18 cellular contexts compared by ENCODE assay signal in the genomic region with DNA sequence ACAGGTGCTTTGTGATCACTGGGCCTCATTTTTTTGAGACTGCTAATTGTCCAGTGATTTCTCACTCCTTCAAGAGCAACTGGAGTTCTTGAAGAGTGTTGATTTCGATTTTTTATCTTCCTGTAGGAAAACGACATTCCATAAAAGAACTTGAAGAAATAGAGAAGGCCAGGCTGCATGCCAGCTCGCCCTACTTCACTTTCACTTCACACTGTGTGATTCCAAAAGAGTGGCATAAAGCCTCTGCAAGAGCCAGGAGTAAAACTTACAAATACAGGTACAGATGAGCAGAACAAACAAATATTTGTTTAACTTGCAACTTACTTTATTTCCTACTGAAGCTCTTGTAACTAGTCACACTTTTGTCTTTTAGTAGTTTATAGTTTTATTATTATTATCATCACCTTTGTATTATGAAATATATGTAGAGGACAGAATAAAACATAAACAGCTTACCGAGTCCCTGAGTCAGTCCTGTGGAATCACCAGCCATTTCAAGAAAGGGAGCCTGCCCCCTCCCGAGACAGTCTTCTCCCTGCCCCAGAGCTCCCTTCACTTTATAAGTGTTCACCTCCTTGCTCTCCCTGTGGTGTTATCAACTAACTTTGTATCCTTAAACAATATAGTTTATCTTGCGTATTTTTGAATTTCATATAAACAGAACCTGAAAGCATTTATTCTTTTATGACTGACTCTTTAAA. TPM values are rescaled to one million over a fixed set of nuclear protein-coding genes. Genes with fewer than 3 reads are reported as not detected.
DNase-seq lines count a peak whose midpoint lies in the region; ATAC-seq and TF ChIP-seq lines count a peak whose summit lies in the region.
"Had no signal": no experiment of that assay in that cellular context is flagged by ENCODE, and none has a peak within 500 bp of the region (broad histone marks: within the 10 kb centered on the region; RNA-seq: fewer than 3 reads in every experiment).

No MANE protein-coding gene starts in this region.

- H3K36me3 ChIP-seq in mammary epithelial cell (ENCODE audit: insufficient read depth, low read length) (no peaks in the 10 kb centered on the region), breast epithelium (no peaks in the 10 kb centered on the region), PC-9 (ENCODE audit: low read depth) (no peaks in the 10 kb centered on the region), upper lobe of right lung (no peaks in the 10 kb centered on the region)

- H4K20me1 ChIP-seq in mammary epithelial cell (ENCODE audit: insufficient read depth, low read length) (no peaks in the 10 kb centered on the region), PC-9 (ENCODE audit: insufficient read depth) (no peaks in the 10 kb centered on the region)

- H3K9me3 Mint-ChIP-seq in stimulated activated effector memory CD8-positive, alpha-beta T cell treated with anti-CD3 and anti-CD28 coated beads, Interleukin-12 subunit alpha, Interleukin-12 subunit beta, amount 100 ng/mL, for 72 hours, result no peaks in the 10 kb centered on the region

- WGBS in mammary epithelial cell (ENCODE audit: low coverage, missing lambda C conversion rate), result 45% methylated on average over 6 of the region's 6 CpGs

- H3K36me3 Mint-ChIP-seq in stimulated activated effector memory CD8-positive, alpha-beta T cell treated with anti-CD3 and anti-CD28 coated beads, Interleukin-12 subunit alpha, Interleukin-12 subunit beta, amount 100 ng/mL, for 72 hours, result no peaks in the 10 kb centered on the region

- CTCF ChIA-PET in mammary epithelial cell (lab: Charles Lee; ENCODE audit: low non-redundant PET) (no interaction called here), PC-9 (lab: Charles Lee) (no interaction called here)

- no peak overlapping the region for H3K27ac Mint-ChIP-seq in stimulated activated effector memory CD8-positive, alpha-beta T cell treated with anti-CD3 and anti-CD28 coated beads, Interleukin-12 subunit alpha, Interleukin-12 subunit beta, amount 100 ng/mL, for 72 hours

- no peak overlapping the region for H3K9ac ChIP-seq in mammary epithelial cell (ENCODE audit: insufficient read depth, low read length)
- H3K9ac ChIP-seq: KMS-11 had no signal

- H3K4me1 ChIP-seq in mammary epithelial cell (ENCODE audit: insufficient read depth, low read length), result no peaks in the 10 kb centered on the region
- H3K4me1 ChIP-seq in breast epithelium, result no peaks in the 10 kb centered on the region
- H3K4me1 ChIP-seq in PC-9 (replicated peaks; ENCODE audit: insufficient read depth), result no peaks in the 10 kb centered on the region
- H3K4me1 ChIP-seq in upper lobe of right lung, result no peaks in the 10 kb centered on the region

- no peak for TF ChIP-seq POLR2A in breast epithelium (IDR thresholded peaks at IDR 0.05)

- BruUV-seq in mammary epithelial cell (replicated peaks; lab: Mats Ljungman, UMichigan), result no TSS peak
- BruUV-seq in PC-9 (replicated peaks; lab: Mats Ljungman, UMichigan), result no TSS peak

- POLR2A ChIA-PET in PC-9 (lab: Charles Lee; ENCODE audit: unreplicated experiment), result interaction anchor here (0.5 kb wide), 1 partner anchor 75 kb away, joined by 3 read pairs; no protein-coding TSS in a partner anchor

- ATAC-seq in upper lobe of right lung (peak; percentile 63), GM21737 (IDR thresholded peaks at IDR 0.05; ENCODE audit: unreplicated experiment) (no peak)
- ATAC-seq in stimulated activated effector memory CD8-positive, alpha-beta T cell treated with anti-CD3 and anti-CD28 coated beads, Interleukin-12 subunit alpha, Interleukin-12 subunit beta, amount 100 ng/mL, for 72 hours, result no peak
- ATAC-seq: GM12878 had no signal

- DNase-seq in mammary epithelial cell, result no peak
- no peak for DNase-seq in breast epithelium (ENCODE audit: low spot score in 2 of 2)
- no peak for DNase-seq in PC-9
- peak; percentile 8 for DNase-seq in fibroblast of villous mesenchyme (ENCODE audit: low read depth)
- DNase-seq in upper lobe of right lung, result no peak
- no peak for DNase-seq in stimulated activated effector memory CD8-positive, alpha-beta T cell treated with anti-CD3 and anti-CD28 coated beads, Interleukin-12 subunit alpha, Interleukin-12 subunit beta, amount 100 ng/mL, for 72 hours (ENCODE audit: low spot score in 2 of 2)
- DNase-seq in activated effector memory CD4-positive, alpha-beta T cell treated with anti-CD3 and anti-CD28 coated beads, Interleukin-2, amount 50 U/mL, for 16 hours, result no peak
- DNase-seq: C1 segment of cervical spinal cord, MM.1S, NCI-H1105, NCI-H187 treated with DMSO at 0.1 percent for 48 hours, NCI-H526 treated with DMSO at 0.1 percent for 48 hours had no signal

- no peak overlapping the region for H3K4me3 Mint-ChIP-seq in stimulated activated effector memory CD8-positive, alpha-beta T cell treated with anti-CD3 and anti-CD28 coated beads, Interleukin-12 subunit alpha, Interleukin-12 subunit beta, amount 100 ng/mL, for 72 hours

- H3K27ac ChIP-seq in mammary epithelial cell (ENCODE audit: insufficient read depth, low read depth, low read length), result no peak overlapping the region
- H3K27ac ChIP-seq in breast epithelium, result no peak overlapping the region
- H3K27ac ChIP-seq in PC-9, result no peak overlapping the region
- H3K27ac ChIP-seq in upper lobe of right lung, result no peak overlapping the region
- H3K27ac ChIP-seq: HL-60, KMS-11, SK-N-MC had no signal

- H3K4me3 ChIP-seq in mammary epithelial cell (replicated peaks in 1 of 3; ENCODE audit: insufficient read depth in 1 of 3, low read depth in 2 of 3, low read length in 3 of 3) (no peak overlapping the region), breast epithelium (no peak overlapping the region), PC-9 (no peak overlapping the region), fibroblast of villous mesenchyme (ENCODE audit: low read depth, low read length) (no peak overlapping the region), upper lobe of right lung (no peak overlapping the region)
- H3K4me3 ChIP-seq: GM12878, SK-N-MC had no signal

- in situ Hi-C loops in mammary epithelial cell (cut with MboI; ENCODE audit: low sequenced_read_pairs in 2 of 2), result no loop called here

- no peaks in the 10 kb centered on the region for H3K9me2 ChIP-seq in PC-9 (ENCODE audit: insufficient read depth)

- H3K79me2 ChIP-seq in mammary epithelial cell (ENCODE audit: insufficient read depth, low read length) (no peaks in the 10 kb centered on the region), PC-9 (ENCODE audit: low read depth) (no peaks in the 10 kb centered on the region)

- intact Hi-C loops in mammary epithelial cell (cut with micrococcal nuclease) (no loop called here), breast epithelium (cut with DNase I; ENCODE audit: low total_unique reads) (no loop called here), PC-9 (cut with micrococcal nuclease; ENCODE audit: unreplicated experiment) (no loop called here), upper lobe of right lung (cut with DNase I) (no loop called here)

- H3K4me1 Mint-ChIP-seq in stimulated activated effector memory CD8-positive, alpha-beta T cell treated with anti-CD3 and anti-CD28 coated beads, Interleukin-12 subunit alpha, Interleukin-12 subunit beta, amount 100 ng/mL, for 72 hours, result no peaks in the 10 kb centered on the region

- H2AFZ ChIP-seq in mammary epithelial cell (ENCODE audit: low read depth, low read length), result peak overlapping the region; percentile 17
- H2AFZ ChIP-seq in PC-9, result peak overlapping the region; percentile 61

- no peaks in the 10 kb centered on the region for H3K9me3 ChIP-seq in mammary epithelial cell (replicated peaks; ENCODE audit: insufficient read depth, low read length)
- H3K9me3 ChIP-seq in breast epithelium, result no peaks in the 10 kb centered on the region
- no peaks in the 10 kb centered on the region for H3K9me3 ChIP-seq in PC-9 (ENCODE audit: insufficient read depth, low read depth)
- no peaks in the 10 kb centered on the region for H3K9me3 ChIP-seq in upper lobe of right lung

- H3K27me3 ChIP-seq in mammary epithelial cell (ENCODE audit: insufficient read depth, low read length), result no peaks in the 10 kb centered on the region
- no peaks in the 10 kb centered on the region for H3K27me3 ChIP-seq in breast epithelium
- no peaks in the 10 kb centered on the region for H3K27me3 ChIP-seq in PC-9 (ENCODE audit: insufficient read depth, low read depth)
- H3K27me3 ChIP-seq in upper lobe of right lung, result no peaks in the 10 kb centered on the region

- dilution Hi-C loops in mammary epithelial cell (cut with HindIII; ENCODE audit: low sequenced_read_pairs), result no loop called here

- no peaks in the 10 kb centered on the region for H3F3A ChIP-seq in PC-9 (ENCODE audit: insufficient read depth, low read depth)

- TF ChIP-seq CTCF in mammary epithelial cell (conservative IDR thresholded peaks at IDR 0.05 in 1 of 2, IDR thresholded peaks at IDR 0.05 in 1 of 2; ENCODE audit: extremely low read depth in 1 of 2, insufficient read depth in 1 of 2, low read depth in 1 of 2, low read length in 2 of 2) (no peak), breast epithelium (IDR thresholded peaks at IDR 0.05) (no peak), PC-9 (conservative IDR thresholded peaks at IDR 0.05) (no peak), fibroblast of villous mesenchyme (IDR thresholded peaks at IDR 0.05; ENCODE audit: insufficient read depth, low read depth, low read length) (no peak), upper lobe of right lung (IDR thresholded peaks at IDR 0.05) (no peak)

- H3K4me2 ChIP-seq in mammary epithelial cell (ENCODE audit: insufficient read depth, low read depth, low read length), result no peak overlapping the region
- H3K4me2 ChIP-seq in PC-9, result peak overlapping the region; percentile 11; the same call in 1 of the 2 replicates
- H3K4me2 ChIP-seq: KMS-11 had no signal

RNA-seq across cellular contexts. Expression of gene FAM228A, which starts 8.7 kb away (rescaled TPM):
- not detected for total RNA-seq in mammary epithelial cell
- not detected for polyA plus RNA-seq in mammary epithelial cell
- not detected for polyA minus RNA-seq in mammary epithelial cell
- 1 to 10 TPM in 1 of 3 donors, under 1 TPM in 2; 0.66 to 2.6 (median 0.88) TPM for total RNA-seq in breast epithelium
- total RNA-seq in PC-9 (2021), result not detected in 2 replicates
- 0.43 and 0.64 TPM in 2 replicates for total RNA-seq in fibroblast of villous mesenchyme
- total RNA-seq in upper lobe of right lung, result 0.64 TPM
- total RNA-seq: G401, GM12878 had no signal
